Comparison of ENCODE assay signal across 1 cellular context in the genomic region with DNA sequence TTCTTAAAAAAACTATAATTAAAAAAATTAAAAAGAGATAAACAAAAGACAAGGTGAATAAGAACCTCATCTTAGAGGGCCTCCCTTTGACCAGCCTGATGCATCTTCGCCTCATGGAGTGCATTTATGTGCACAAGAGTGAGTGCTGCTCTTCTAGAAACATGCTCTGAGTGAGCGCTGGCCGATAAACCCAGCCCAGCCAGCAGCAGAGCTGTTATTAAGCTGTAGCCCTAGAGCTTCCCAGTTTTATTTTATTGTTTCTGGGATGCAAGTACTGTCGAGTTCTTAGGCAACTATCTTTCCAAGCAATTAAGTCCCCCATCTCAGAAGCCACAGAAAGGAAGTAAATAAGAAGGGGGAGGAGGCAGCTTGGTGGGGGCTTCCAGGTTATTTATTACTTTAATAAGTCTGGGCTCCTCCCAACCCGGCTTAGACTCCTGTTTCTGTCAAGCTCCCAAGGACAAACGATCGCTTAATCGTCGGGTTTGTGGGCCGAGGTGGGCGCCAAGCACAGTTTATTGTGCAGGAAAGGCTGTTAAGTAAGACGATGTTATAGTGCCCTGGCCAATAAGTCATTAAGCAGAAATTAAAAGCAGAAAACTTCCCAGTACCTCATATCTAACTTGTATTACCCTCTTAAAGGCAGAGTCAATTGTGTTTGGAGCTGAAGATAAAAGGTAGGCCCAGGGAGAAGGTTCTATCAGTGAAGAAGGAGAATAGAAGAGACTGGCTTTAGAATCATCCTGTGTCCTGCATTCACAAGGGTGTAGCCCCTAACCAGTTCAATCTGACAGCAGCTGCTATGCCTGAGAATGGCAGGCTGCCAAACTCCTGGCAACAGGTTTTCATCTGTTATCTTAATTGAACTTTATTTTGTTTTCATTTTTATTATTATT.
TF ChIP-seq lines count a peak whose summit lies in the region.

No MANE protein-coding gene starts in this region.

TF ChIP-seq in WTC11, 78 proteins besides CTCF, POLR2A, EP300 and RAD21 (continued from another document):
- TF ChIP-seq PRRX2 (CRISPR knock-in tag; IDR thresholded peaks at IDR 0.05), result no peak
- TF ChIP-seq TEAD1 (CRISPR knock-in tag; IDR thresholded peaks at IDR 0.05), result no peak
- TF ChIP-seq ZNF232 (CRISPR knock-in tag; IDR thresholded peaks at IDR 0.05), result no peak
- no peak for TF ChIP-seq ZNF416 (CRISPR knock-in tag; IDR thresholded peaks at IDR 0.05)
- TF ChIP-seq, protein P1, sequence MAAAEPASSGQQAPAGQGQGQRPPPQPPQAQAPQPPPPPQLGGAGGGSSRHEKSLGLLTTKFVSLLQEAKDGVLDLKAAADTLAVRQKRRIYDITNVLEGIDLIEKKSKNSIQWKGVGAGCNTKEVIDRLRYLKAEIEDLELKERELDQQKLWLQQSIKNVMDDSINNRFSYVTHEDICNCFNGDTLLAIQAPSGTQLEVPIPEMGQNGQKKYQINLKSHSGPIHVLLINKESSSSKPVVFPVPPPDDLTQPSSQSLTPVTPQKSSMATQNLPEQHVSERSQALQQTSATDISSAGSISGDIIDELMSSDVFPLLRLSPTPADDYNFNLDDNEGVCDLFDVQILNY (CRISPR knock-in tag; IDR thresholded peaks at IDR 0.05), result no peak
- no peak for TF ChIP-seq ZNF263 (CRISPR knock-in tag; IDR thresholded peaks at IDR 0.05; ENCODE audit: low read depth)
- no peak for TF ChIP-seq CREB1 (CRISPR knock-in tag; IDR thresholded peaks at IDR 0.05)
- TF ChIP-seq GABPB1 (CRISPR knock-in tag; IDR thresholded peaks at IDR 0.05), result no peak
- TF ChIP-seq NFATC4 (CRISPR knock-in tag; IDR thresholded peaks at IDR 0.05), result no peak
- TF ChIP-seq, protein P2, sequence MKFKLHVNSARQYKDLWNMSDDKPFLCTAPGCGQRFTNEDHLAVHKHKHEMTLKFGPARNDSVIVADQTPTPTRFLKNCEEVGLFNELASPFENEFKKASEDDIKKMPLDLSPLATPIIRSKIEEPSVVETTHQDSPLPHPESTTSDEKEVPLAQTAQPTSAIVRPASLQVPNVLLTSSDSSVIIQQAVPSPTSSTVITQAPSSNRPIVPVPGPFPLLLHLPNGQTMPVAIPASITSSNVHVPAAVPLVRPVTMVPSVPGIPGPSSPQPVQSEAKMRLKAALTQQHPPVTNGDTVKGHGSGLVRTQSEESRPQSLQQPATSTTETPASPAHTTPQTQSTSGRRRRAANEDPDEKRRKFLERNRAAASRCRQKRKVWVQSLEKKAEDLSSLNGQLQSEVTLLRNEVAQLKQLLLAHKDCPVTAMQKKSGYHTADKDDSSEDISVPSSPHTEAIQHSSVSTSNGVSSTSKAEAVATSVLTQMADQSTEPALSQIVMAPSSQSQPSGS (CRISPR knock-in tag; IDR thresholded peaks at IDR 0.05; ENCODE audit: borderline replicate concordance, low read depth), result no peak
- no peak for TF ChIP-seq GRHL2 (CRISPR knock-in tag; IDR thresholded peaks at IDR 0.05; ENCODE audit: insufficient replicate concordance, severe bottlenecking)
- TF ChIP-seq, protein P3, sequence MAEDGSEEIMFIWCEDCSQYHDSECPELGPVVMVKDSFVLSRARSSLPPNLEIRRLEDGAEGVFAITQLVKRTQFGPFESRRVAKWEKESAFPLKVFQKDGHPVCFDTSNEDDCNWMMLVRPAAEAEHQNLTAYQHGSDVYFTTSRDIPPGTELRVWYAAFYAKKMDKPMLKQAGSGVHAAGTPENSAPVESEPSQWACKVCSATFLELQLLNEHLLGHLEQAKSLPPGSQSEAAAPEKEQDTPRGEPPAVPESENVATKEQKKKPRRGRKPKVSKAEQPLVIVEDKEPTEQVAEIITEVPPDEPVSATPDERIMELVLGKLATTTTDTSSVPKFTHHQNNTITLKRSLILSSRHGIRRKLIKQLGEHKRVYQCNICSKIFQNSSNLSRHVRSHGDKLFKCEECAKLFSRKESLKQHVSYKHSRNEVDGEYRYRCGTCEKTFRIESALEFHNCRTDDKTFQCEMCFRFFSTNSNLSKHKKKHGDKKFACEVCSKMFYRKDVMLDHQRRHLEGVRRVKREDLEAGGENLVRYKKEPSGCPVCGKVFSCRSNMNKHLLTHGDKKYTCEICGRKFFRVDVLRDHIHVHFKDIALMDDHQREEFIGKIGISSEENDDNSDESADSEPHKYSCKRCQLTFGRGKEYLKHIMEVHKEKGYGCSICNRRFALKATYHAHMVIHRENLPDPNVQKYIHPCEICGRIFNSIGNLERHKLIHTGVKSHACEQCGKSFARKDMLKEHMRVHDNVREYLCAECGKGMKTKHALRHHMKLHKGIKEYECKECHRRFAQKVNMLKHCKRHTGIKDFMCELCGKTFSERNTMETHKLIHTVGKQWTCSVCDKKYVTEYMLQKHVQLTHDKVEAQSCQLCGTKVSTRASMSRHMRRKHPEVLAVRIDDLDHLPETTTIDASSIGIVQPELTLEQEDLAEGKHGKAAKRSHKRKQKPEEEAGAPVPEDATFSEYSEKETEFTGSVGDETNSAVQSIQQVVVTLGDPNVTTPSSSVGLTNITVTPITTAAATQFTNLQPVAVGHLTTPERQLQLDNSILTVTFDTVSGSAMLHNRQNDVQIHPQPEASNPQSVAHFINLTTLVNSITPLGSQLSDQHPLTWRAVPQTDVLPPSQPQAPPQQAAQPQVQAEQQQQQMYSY (CRISPR knock-in tag; IDR thresholded peaks at IDR 0.05), result no peak
- TF ChIP-seq, protein P4, sequence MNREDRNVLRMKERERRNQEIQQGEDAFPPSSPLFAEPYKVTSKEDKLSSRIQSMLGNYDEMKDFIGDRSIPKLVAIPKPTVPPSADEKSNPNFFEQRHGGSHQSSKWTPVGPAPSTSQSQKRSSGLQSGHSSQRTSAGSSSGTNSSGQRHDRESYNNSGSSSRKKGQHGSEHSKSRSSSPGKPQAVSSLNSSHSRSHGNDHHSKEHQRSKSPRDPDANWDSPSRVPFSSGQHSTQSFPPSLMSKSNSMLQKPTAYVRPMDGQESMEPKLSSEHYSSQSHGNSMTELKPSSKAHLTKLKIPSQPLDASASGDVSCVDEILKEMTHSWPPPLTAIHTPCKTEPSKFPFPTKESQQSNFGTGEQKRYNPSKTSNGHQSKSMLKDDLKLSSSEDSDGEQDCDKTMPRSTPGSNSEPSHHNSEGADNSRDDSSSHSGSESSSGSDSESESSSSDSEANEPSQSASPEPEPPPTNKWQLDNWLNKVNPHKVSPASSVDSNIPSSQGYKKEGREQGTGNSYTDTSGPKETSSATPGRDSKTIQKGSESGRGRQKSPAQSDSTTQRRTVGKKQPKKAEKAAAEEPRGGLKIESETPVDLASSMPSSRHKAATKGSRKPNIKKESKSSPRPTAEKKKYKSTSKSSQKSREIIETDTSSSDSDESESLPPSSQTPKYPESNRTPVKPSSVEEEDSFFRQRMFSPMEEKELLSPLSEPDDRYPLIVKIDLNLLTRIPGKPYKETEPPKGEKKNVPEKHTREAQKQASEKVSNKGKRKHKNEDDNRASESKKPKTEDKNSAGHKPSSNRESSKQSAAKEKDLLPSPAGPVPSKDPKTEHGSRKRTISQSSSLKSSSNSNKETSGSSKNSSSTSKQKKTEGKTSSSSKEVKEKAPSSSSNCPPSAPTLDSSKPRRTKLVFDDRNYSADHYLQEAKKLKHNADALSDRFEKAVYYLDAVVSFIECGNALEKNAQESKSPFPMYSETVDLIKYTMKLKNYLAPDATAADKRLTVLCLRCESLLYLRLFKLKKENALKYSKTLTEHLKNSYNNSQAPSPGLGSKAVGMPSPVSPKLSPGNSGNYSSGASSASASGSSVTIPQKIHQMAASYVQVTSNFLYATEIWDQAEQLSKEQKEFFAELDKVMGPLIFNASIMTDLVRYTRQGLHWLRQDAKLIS (CRISPR knock-in tag; IDR thresholded peaks at IDR 0.05; ENCODE audit: borderline replicate concordance), result no peak
- TF ChIP-seq, protein P5, sequence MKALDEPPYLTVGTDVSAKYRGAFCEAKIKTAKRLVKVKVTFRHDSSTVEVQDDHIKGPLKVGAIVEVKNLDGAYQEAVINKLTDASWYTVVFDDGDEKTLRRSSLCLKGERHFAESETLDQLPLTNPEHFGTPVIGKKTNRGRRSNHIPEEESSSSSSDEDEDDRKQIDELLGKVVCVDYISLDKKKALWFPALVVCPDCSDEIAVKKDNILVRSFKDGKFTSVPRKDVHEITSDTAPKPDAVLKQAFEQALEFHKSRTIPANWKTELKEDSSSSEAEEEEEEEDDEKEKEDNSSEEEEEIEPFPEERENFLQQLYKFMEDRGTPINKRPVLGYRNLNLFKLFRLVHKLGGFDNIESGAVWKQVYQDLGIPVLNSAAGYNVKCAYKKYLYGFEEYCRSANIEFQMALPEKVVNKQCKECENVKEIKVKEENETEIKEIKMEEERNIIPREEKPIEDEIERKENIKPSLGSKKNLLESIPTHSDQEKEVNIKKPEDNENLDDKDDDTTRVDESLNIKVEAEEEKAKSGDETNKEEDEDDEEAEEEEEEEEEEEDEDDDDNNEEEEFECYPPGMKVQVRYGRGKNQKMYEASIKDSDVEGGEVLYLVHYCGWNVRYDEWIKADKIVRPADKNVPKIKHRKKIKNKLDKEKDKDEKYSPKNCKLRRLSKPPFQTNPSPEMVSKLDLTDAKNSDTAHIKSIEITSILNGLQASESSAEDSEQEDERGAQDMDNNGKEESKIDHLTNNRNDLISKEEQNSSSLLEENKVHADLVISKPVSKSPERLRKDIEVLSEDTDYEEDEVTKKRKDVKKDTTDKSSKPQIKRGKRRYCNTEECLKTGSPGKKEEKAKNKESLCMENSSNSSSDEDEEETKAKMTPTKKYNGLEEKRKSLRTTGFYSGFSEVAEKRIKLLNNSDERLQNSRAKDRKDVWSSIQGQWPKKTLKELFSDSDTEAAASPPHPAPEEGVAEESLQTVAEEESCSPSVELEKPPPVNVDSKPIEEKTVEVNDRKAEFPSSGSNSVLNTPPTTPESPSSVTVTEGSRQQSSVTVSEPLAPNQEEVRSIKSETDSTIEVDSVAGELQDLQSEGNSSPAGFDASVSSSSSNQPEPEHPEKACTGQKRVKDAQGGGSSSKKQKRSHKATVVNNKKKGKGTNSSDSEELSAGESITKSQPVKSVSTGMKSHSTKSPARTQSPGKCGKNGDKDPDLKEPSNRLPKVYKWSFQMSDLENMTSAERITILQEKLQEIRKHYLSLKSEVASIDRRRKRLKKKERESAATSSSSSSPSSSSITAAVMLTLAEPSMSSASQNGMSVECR (CRISPR knock-in tag; IDR thresholded peaks at IDR 0.05; ENCODE audit: borderline replicate concordance), result no peak
- TF ChIP-seq, protein P6, sequence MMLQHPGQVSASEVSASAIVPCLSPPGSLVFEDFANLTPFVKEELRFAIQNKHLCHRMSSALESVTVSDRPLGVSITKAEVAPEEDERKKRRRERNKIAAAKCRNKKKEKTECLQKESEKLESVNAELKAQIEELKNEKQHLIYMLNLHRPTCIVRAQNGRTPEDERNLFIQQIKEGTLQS (CRISPR knock-in tag; conservative IDR thresholded peaks at IDR 0.05), result no peak
